ENCODE assay signal across 21 cellular contexts in genomic region chr6:17297261-17298080, GRCh38. TPM values are rescaled to one million over a fixed set of nuclear protein-coding genes. Genes with fewer than 3 reads are reported as not detected.
A peak's percentile ranks its signal among the peaks of the same experiment; 100 is the strongest.
DNase-seq lines count a peak whose midpoint lies in the region; ATAC-seq, FAIRE-seq and TF ChIP-seq lines count a peak whose summit lies in the region.
"Had no signal": no experiment of that assay in that cellular context is flagged by ENCODE, and none has a peak within 500 bp of the region (broad histone marks: within the 10 kb centered on the region; RNA-seq: fewer than 3 reads in every experiment).

No MANE protein-coding gene starts in this region.

- intact Hi-C loops in left ventricle myocardium superior (cut with micrococcal nuclease): no loop called here
- intact Hi-C loops in gastrocnemius medialis (cut with DNase I; ENCODE audit: low total_unique reads): no loop called here

- peak; percentile 53 for ATAC-seq in left ventricle myocardium superior
- ATAC-seq in gastrocnemius medialis: peak; percentile 4 to 20
- ATAC-seq: left colon had no signal

- no peaks in the 10 kb centered on the region for H3K27me3 ChIP-seq in gastrocnemius medialis

- H3K4me3 ChIP-seq in astrocyte of the spinal cord (ENCODE audit: low read depth, low read length) (no peak overlapping the region), gastrocnemius medialis (no peak overlapping the region)

- TF ChIP-seq CTCF in astrocyte of the spinal cord (IDR thresholded peaks at IDR 0.05; ENCODE audit: low read depth, low read length): no peak
- no peak for TF ChIP-seq CTCF in gastrocnemius medialis (IDR thresholded peaks at IDR 0.05 in 4 of 5, conservative IDR thresholded peaks at IDR 0.05 in 1 of 5)

- H3K9me3 ChIP-seq in gastrocnemius medialis: no peaks in the 10 kb centered on the region

- peak overlapping the region; percentile 93 to 100 (median 96) for H3K27ac ChIP-seq in gastrocnemius medialis
- H3K27ac ChIP-seq: KMS-11 had no signal

- H3K4me1 ChIP-seq in gastrocnemius medialis: peaks cover 14 to 25% of the 10 kb centered on the region in 2 donors

- H3K36me3 ChIP-seq in gastrocnemius medialis: peaks cover 0 to 16% of the 10 kb centered on the region in 2 donors

- no peak for FAIRE-seq in HTR-8/SVneo (lab: Jason Lieb, UNC)

- TF ChIP-seq POLR2A in gastrocnemius medialis (IDR thresholded peaks at IDR 0.05): no peak

- in situ Hi-C loops in astrocyte of the spinal cord (cut with HindIII; ENCODE audit: low sequenced_read_pairs): no loop called here
- in situ Hi-C loops in gastrocnemius medialis (cut with MboI; ENCODE audit: low sequenced_read_pairs in 4 of 4): loop anchor here in 1 of 4 donors (25.0 kb wide), 1 partner anchor 190 kb away; no protein-coding TSS in a partner anchor

- peak; percentile 55 for DNase-seq in NOMO-1 treated with DMSO at 0.1 percent for 48 hours (lab: John Stamatoyannopoulos, UW; ENCODE audit: unreplicated experiment)
- peak; percentile 25 for DNase-seq in astrocyte of the spinal cord (ENCODE audit: low read depth, low spot score)
- DNase-seq in left ventricle myocardium superior: no peak
- no peak for DNase-seq in gastrocnemius medialis
- DNase-seq in AG08396 (ENCODE audit: low spot score): no peak
- no peak for DNase-seq in HTR-8/SVneo (ENCODE audit: insufficient read length, low spot score)
- DNase-seq in HK-2 (ENCODE audit: unreplicated experiment): no peak
- DNase-seq: activated CD4-positive, alpha-beta T cell treated with anti-CD3 and anti-CD28 coated beads, Interleukin-2, amount 50 U/mL, for 1 hour; activated CD8-positive, alpha-beta memory T cell treated with anti-CD3 and anti-CD28 coated beads, Interleukin-2, amount 50 U/mL, for 48 hours; activated effector memory CD4-positive, alpha-beta T cell treated with anti-CD3 and anti-CD28 coated beads, Interleukin-2, amount 50 U/mL, for 16 hours; AML-193; foreskin fibroblast; left colon; midbrain; NCI-H1092; NCI-H2081; NCI-H510A; NK-92 treated with Interleukin-12 subunit alpha and Interleukin-12 subunit beta, amount 100 ng/mL, for 24 hours; stimulated activated naive CD4-positive, alpha-beta T cell had no signal

RNA-seq across cellular contexts. Expression of gene RBM24, which starts 16.3 kb away (rescaled TPM):
- 223 TPM for total RNA-seq in left ventricle myocardium superior
- total RNA-seq in gastrocnemius medialis: 100 to 1,000 TPM in 3 of 4 donors, 10 to 100 TPM in 1; 74.9 to 375 (median 185) TPM
- total RNA-seq: T-helper 1 cell treated with Interleukin-12 subunit alpha and Interleukin-12 subunit beta and Interleukin-4 antibody, amounts not matched to agents 30 ng/mL and 1 ng/mL, for 36 hours had no signal

Comparison
In these comparisons a context has a peak if more than half of its experiments do, and no peak if none do; other contexts are left out.
1. DNase-seq: peak in NOMO-1 treated with DMSO at 0.1 percent for 48 hours (single experiment) and astrocyte of the spinal cord (single experiment); none in left ventricle myocardium superior (single experiment), gastrocnemius medialis (0 of 2), AG08396 (single experiment), HTR-8/SVneo (single experiment) and HK-2 (single experiment).